In genomic region chr19:34176581-34176980, GRCh38 we compare ENCODE assay signal across 10 cellular contexts. TPM values are rescaled to one million over a fixed set of nuclear protein-coding genes. Genes with fewer than 3 reads are reported as not detected.
DNase-seq lines count a peak whose midpoint lies in the region; ATAC-seq and TF ChIP-seq lines count a peak whose summit lies in the region.
"Had no signal": no experiment of that assay in that cellular context is flagged by ENCODE, and none has a peak within 500 bp of the region (broad histone marks: within the 10 kb centered on the region; RNA-seq: fewer than 3 reads in every experiment).

No MANE protein-coding gene starts in this region.

- peaks cover 0 to 59% (median 14%) of the 10 kb centered on the region in 3 donors for H3K36me3 Mint-ChIP-seq in CD8-positive, alpha-beta memory T cell
- H3K36me3 Mint-ChIP-seq in neural crest cell (ENCODE audit: low read depth) = peaks cover 5% of the 10 kb centered on the region

- CTCF ChIA-PET in CD8-positive, alpha-beta memory T cell (lab: Charles Lee) = no interaction called here

- H2AFZ ChIP-seq in KMS-11 (ENCODE audit: low read depth) = no peak overlapping the region

- peaks cover 76 to 86% (median 80%) of the 10 kb centered on the region in 3 donors for H3K4me1 Mint-ChIP-seq in CD8-positive, alpha-beta memory T cell
- H3K4me1 Mint-ChIP-seq in neural crest cell = peaks cover 56% of the 10 kb centered on the region

- H3K79me2 ChIP-seq in KMS-11 (ENCODE audit: insufficient read depth, low read depth) = peaks cover 91% of the 10 kb centered on the region

- H3K27ac ChIP-seq in CD8-positive, alpha-beta memory T cell (ENCODE audit: low read depth, low read length) = no peak overlapping the region
- H3K27ac ChIP-seq in KMS-11 (no peak overlapping the region), coronary artery (no peak overlapping the region)
- H3K27ac ChIP-seq: prostate gland had no signal

- DNase-seq in CD8-positive, alpha-beta memory T cell = no peak
- no peak for DNase-seq in coronary artery (ENCODE audit: low spot score)
- no peak for DNase-seq in neural crest cell (ENCODE audit: low read depth, low spot score)
- no peak for DNase-seq in CD1c-positive myeloid dendritic cell (ENCODE audit: extremely low spot score)
- DNase-seq in LoVo (ENCODE audit: low spot score) = no peak
- DNase-seq: NCI-H1694, trophoblast cell had no signal

- no peaks in the 10 kb centered on the region for H3K27me3 Mint-ChIP-seq in CD8-positive, alpha-beta memory T cell
- no peaks in the 10 kb centered on the region for H3K27me3 Mint-ChIP-seq in neural crest cell (ENCODE audit: low read depth)

- peak overlapping the region; percentile 18 to 90 (median 78) for H3K27ac Mint-ChIP-seq in CD8-positive, alpha-beta memory T cell
- no peak overlapping the region for H3K27ac Mint-ChIP-seq in neural crest cell (ENCODE audit: unreplicated experiment)

- H3K36me3 ChIP-seq in CD8-positive, alpha-beta memory T cell (ENCODE audit: insufficient read depth, low read length) = peaks cover 12% of the 10 kb centered on the region
- H3K36me3 ChIP-seq in KMS-11 (ENCODE audit: insufficient read depth) = no peaks in the 10 kb centered on the region
- H3K36me3 ChIP-seq: prostate gland had no signal

- H3K9me3 ChIP-seq in CD8-positive, alpha-beta memory T cell (ENCODE audit: low read length) = no peaks in the 10 kb centered on the region
- H3K9me3 ChIP-seq: prostate gland had no signal

- peak overlapping the region; percentile 23 for H3K4me3 ChIP-seq in CD8-positive, alpha-beta memory T cell (ENCODE audit: low read length)
- H3K4me3 ChIP-seq in KMS-11 (IDR thresholded peaks at IDR 0.05; ENCODE audit: insufficient read depth, low read depth, low read length) = no peak overlapping the region
- H3K4me3 ChIP-seq in coronary artery = peak overlapping the region; percentile 12
- H3K4me3 ChIP-seq: prostate gland had no signal

- ATAC-seq in GM21529 (IDR thresholded peaks at IDR 0.05; ENCODE audit: unreplicated experiment) = no peak

- peaks cover 61% of the 10 kb centered on the region for H4K20me1 ChIP-seq in KMS-11 (ENCODE audit: insufficient read depth)

- no peaks in the 10 kb centered on the region for H3K9me3 Mint-ChIP-seq in CD8-positive, alpha-beta memory T cell
- H3K9me3 Mint-ChIP-seq in neural crest cell = no peaks in the 10 kb centered on the region

- H3K27me3 ChIP-seq in CD8-positive, alpha-beta memory T cell (ENCODE audit: insufficient read depth, low read length, poor library complexity, severe bottlenecking) = no peaks in the 10 kb centered on the region
- no peaks in the 10 kb centered on the region for H3K27me3 ChIP-seq in KMS-11 (ENCODE audit: insufficient read depth, low read depth)

- H3K4me3 Mint-ChIP-seq in CD8-positive, alpha-beta memory T cell = peak overlapping the region; percentile 65 to 99 (median 80)
- H3K4me3 Mint-ChIP-seq in neural crest cell = peak overlapping the region; percentile 80

- H3K4me1 ChIP-seq in CD8-positive, alpha-beta memory T cell (ENCODE audit: insufficient read depth, low read length) = peaks cover 78% of the 10 kb centered on the region
- peaks cover 48% of the 10 kb centered on the region for H3K4me1 ChIP-seq in KMS-11 (ENCODE audit: low read depth, poor library complexity, severe bottlenecking)

- TF ChIP-seq CTCF in KMS-11 (conservative IDR thresholded peaks at IDR 0.05; ENCODE audit: low read depth, low read length) (no peak), coronary artery (IDR thresholded peaks at IDR 0.05) (no peak), neural crest cell (conservative IDR thresholded peaks at IDR 0.05) (no peak)

- H3K4me2 ChIP-seq in KMS-11 = peak overlapping the region; percentile 30; the same call in 1 of the 2 replicates

- no peak overlapping the region for H3K9ac ChIP-seq in KMS-11

- POLR2A ChIA-PET in CD8-positive, alpha-beta memory T cell (lab: Charles Lee) = no interaction called here

RNA-seq across cellular contexts. Expression of gene LSM14A, which starts 4.3 kb away (rescaled TPM):
- 100 to 1,000 TPM; 111 to 129 TPM for total RNA-seq in CD8-positive, alpha-beta memory T cell
- polyA plus RNA-seq in CD8-positive, alpha-beta memory T cell = 167 TPM
- total RNA-seq in neural crest cell = 141 and 153 TPM in 2 replicates
